Comparison of ENCODE assay signal across 18 cellular contexts in the genomic region with DNA sequence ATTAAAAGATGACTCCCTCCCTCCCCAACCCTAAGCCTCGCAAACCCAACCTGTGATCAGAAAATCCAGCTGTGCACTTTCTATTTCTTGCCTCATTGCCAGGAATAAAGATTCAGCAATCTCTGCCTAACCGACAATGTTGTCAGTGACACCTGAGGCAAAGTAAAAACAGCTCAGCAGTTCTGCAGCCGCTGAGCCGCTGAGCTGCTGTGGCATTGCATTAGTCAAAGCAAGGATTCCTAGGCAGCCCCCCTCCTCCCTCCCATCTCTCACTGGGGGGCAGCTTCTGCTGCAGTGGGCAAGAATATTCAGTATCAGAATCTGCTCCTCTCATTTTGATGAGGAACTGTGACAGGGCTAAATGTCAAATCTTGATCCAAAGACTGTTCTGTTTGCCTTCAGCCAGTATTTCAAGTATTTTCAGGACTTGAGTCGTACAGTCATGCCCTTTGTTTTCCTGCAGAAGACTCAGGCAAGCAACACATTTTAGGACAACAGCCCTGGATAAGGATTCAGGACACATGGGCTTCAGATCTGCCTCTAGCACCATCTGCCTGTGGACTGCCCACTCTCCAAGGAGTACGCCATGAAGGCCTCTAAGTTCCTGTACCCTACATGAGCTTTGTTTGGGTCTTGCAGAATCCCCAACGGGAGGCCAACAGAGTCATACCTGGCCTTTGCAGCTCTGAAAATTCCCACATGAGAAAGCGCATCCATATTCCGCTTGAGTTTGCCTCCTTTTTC. TPM values are rescaled to one million over a fixed set of nuclear protein-coding genes. Genes with fewer than 3 reads are reported as not detected.
A peak's percentile ranks its signal among the peaks of the same experiment; 100 is the strongest.
DNase-seq lines count a peak whose midpoint lies in the region; ATAC-seq and TF ChIP-seq lines count a peak whose summit lies in the region.
"Had no signal": no experiment of that assay in that cellular context is flagged by ENCODE, and none has a peak within 500 bp of the region (broad histone marks: within the 10 kb centered on the region; RNA-seq: fewer than 3 reads in every experiment).

No MANE protein-coding gene starts in this region.

- CTCF ChIA-PET in A673 (lab: Charles Lee) = interaction anchor here (0.6 kb wide), 1 partner anchor 68 kb away, joined by 7 read pairs; no protein-coding TSS in a partner anchor

- H3K4me1 ChIP-seq in A673 (ENCODE audit: insufficient read depth, low read length, poor library complexity, severe bottlenecking) = no peaks in the 10 kb centered on the region
- H3K4me1 ChIP-seq: colonic mucosa, SJCRH30 had no signal

- peaks cover 55% of the 10 kb centered on the region for H3K27me3 ChIP-seq in A673 (replicated peaks; ENCODE audit: insufficient read depth, low read depth, low read length, poor library complexity)
- H3K27me3 ChIP-seq in brain microvascular endothelial cell (replicated peaks) = no peaks in the 10 kb centered on the region
- H3K27me3 ChIP-seq: colonic mucosa, SJCRH30 had no signal

- H3K9me3 ChIP-seq in A673 (ENCODE audit: low read depth, low read length, poor library complexity, severe bottlenecking) = no peaks in the 10 kb centered on the region
- H3K9me3 ChIP-seq: colonic mucosa, SJCRH30 had no signal

- POLR2A ChIA-PET in A673 (lab: Charles Lee; ENCODE audit: low non-redundant PET) = no interaction called here

- TF ChIP-seq CTCF in A673 (conservative IDR thresholded peaks at IDR 0.05; ENCODE audit: low read depth, low read length) (no peak), brain microvascular endothelial cell (IDR thresholded peaks at IDR 0.05; ENCODE audit: low read depth, low read length, missing control alignments) (peak; percentile 22)

- ATAC-seq in activated naive CD4-positive, alpha-beta T cell treated with anti-CD3 and anti-CD28 coated beads, Interleukin-2, amount 50 U/mL, for 72 hours = no peak
- ATAC-seq: stimulated activated naive B cell treated with anti-CD40 and anti-IgM and Interleukin-4, amounts not matched to agents 10 μg/mL and 1 μg/mL and 100 μg/mL, for 72 hours had no signal

- no TSS peak for BruUV-seq in A673 (replicated peaks; lab: Mats Ljungman, UMichigan)

- H3K27ac ChIP-seq in A673 (ENCODE audit: low read depth, low read length, poor library complexity, severe bottlenecking) (no peak overlapping the region), brain microvascular endothelial cell (no peak overlapping the region)
- H3K27ac ChIP-seq: colonic mucosa, SJCRH30 had no signal

- H3K27ac Mint-ChIP-seq in activated naive CD4-positive, alpha-beta T cell treated with anti-CD3 and anti-CD28 coated beads, Interleukin-2, amount 50 U/mL, for 72 hours = no peak overlapping the region
- H3K27ac Mint-ChIP-seq: activated naive CD8-positive, alpha-beta T cell treated with anti-CD3 and anti-CD28 coated beads for 36 hours; B cell; stimulated activated naive B cell treated with anti-CD40 and anti-IgM and Interleukin-4, amounts not matched to agents 10 μg/mL and 1 μg/mL and 100 μg/mL, for 72 hours had no signal

- no peaks in the 10 kb centered on the region for H3K36me3 Mint-ChIP-seq in activated naive CD4-positive, alpha-beta T cell treated with anti-CD3 and anti-CD28 coated beads, Interleukin-2, amount 50 U/mL, for 72 hours
- H3K36me3 Mint-ChIP-seq: activated naive CD8-positive, alpha-beta T cell treated with anti-CD3 and anti-CD28 coated beads for 36 hours had no signal

- in situ Hi-C loops in brain microvascular endothelial cell (cut with HindIII; ENCODE audit: low pct_ligation_motif_present, low sequenced_read_pairs) = no loop called here

- intact Hi-C loops in A673 (cut with micrococcal nuclease; ENCODE audit: unreplicated experiment) = no loop called here

- H3K4me3 ChIP-seq in A673 (ENCODE audit: low read depth, low read length, poor library complexity, severe bottlenecking) (no peak overlapping the region), brain microvascular endothelial cell (ENCODE audit: low read depth, low read length) (no peak overlapping the region)
- H3K4me3 ChIP-seq: colonic mucosa, SJCRH30 had no signal

- H3K9me3 Mint-ChIP-seq in activated naive CD4-positive, alpha-beta T cell treated with anti-CD3 and anti-CD28 coated beads, Interleukin-2, amount 50 U/mL, for 72 hours = no peaks in the 10 kb centered on the region
- H3K9me3 Mint-ChIP-seq: activated naive CD8-positive, alpha-beta T cell treated with anti-CD3 and anti-CD28 coated beads for 36 hours had no signal

- no peaks in the 10 kb centered on the region for H3K36me3 ChIP-seq in A673 (ENCODE audit: insufficient read depth, low read length, poor library complexity, severe bottlenecking)
- H3K36me3 ChIP-seq in brain microvascular endothelial cell (replicated peaks) = no peaks in the 10 kb centered on the region
- H3K36me3 ChIP-seq: colonic mucosa, SJCRH30 had no signal

- peak; percentile 2 for DNase-seq in A673 (ENCODE audit: low spot score)
- peak; percentile 20 for DNase-seq in LHCN-M2 (ENCODE audit: low read depth)
- no peak for DNase-seq in brain microvascular endothelial cell
- DNase-seq in iPS-NIHi7 (ENCODE audit: extremely low spot score) = peak; percentile 55
- DNase-seq in NCI-H1694 treated with DMSO at 0.1 percent for 48 hours (lab: John Stamatoyannopoulos, UW) = no peak
- DNase-seq in activated CD4-positive, alpha-beta T cell treated with anti-CD3 and anti-CD28 coated beads, Interleukin-2, amount 50 U/mL, for 48 hours = no peak
- no peak for DNase-seq in activated naive CD4-positive, alpha-beta T cell treated with anti-CD3 and anti-CD28 coated beads, Interleukin-2, amount 50 U/mL, for 72 hours (ENCODE audit: low spot score in 2 of 2)
- no peak for DNase-seq in NCI-H2029 treated with DMSO at 0.1 percent for 48 hours (lab: John Stamatoyannopoulos, UW)
- DNase-seq: activated CD4-positive, CD25-positive, alpha-beta regulatory T cell; activated naive CD8-positive, alpha-beta T cell treated with anti-CD3 and anti-CD28 coated beads for 36 hours; colonic mucosa; islet precursor cell; KBM-7; NCI-H187; SJCRH30; stimulated activated CD4-positive, alpha-beta T cell treated with anti-CD3 and anti-CD28 coated beads, Interleukin-4, amount 100 ng/mL, for 4 hours; stimulated activated naive B cell treated with anti-CD40 and anti-IgM and Interleukin-4, amounts not matched to agents 10 μg/mL and 1 μg/mL and 100 μg/mL, for 72 hours had no signal

RNA-seq across cellular contexts. Expression of gene DAP, which starts 41.1 kb away (rescaled TPM):
- 95.9 and 98.3 TPM in 2 replicates for total RNA-seq in A673 (2021)
- total RNA-seq in LHCN-M2 (2014; rRNA removed) = 45.0 and 62.7 TPM in 2 replicates
- polyA plus RNA-seq in LHCN-M2 (2012) = 161 TPM
- total RNA-seq in activated naive CD4-positive, alpha-beta T cell treated with anti-CD3 and anti-CD28 coated beads, Interleukin-2, amount 50 U/mL, for 72 hours = 10 to 100 TPM; 21.9 to 37.7 TPM

Comparison
In these comparisons a context has a peak if more than half of its experiments do, and no peak if none do; other contexts are left out.
1. DNase-seq: peak in A673 (single experiment), LHCN-M2 (single experiment) and iPS-NIHi7 (single experiment); none in brain microvascular endothelial cell (single experiment), NCI-H1694 treated with DMSO at 0.1 percent for 48 hours (single experiment), activated CD4-positive, alpha-beta T cell treated with anti-CD3 and anti-CD28 coated beads, Interleukin-2, amount 50 U/mL, for 48 hours (0 of 2), activated naive CD4-positive, alpha-beta T cell treated with anti-CD3 and anti-CD28 coated beads, Interleukin-2, amount 50 U/mL, for 72 hours (0 of 2) and NCI-H2029 treated with DMSO at 0.1 percent for 48 hours (single experiment).